ENCODE assay signal across 3 cellular contexts in the genomic region with DNA sequence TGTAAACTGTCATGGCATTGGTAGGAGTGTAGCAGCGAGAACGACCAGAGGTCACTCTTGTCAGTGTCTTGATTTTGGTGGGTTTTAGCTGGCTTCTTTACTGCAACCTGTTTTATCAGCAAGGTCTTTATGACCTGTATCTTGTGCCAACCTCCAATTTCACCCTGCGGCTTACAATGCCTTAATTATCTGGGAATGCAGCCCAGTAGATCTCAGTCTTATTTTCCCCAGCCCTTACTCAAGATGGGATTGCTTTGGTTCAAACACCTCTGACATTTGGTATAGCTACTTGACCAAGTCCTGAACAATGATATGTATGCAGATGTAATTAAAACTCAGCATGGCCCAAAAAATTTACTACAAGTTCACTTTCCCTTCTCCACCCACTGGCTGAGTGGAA.
"Had no signal": no experiment of that assay in that cellular context is flagged by ENCODE, and none has a peak within 500 bp of the region (broad histone marks: within the 10 kb centered on the region; RNA-seq: fewer than 3 reads in every experiment).

No MANE protein-coding gene starts in this region.

- DNase-seq: GDM1, GF-D8 had no signal

- H3K4me3 ChIP-seq: GM12878 had no signal

- ATAC-seq: GM12878 had no signal
